In the genomic region with DNA sequence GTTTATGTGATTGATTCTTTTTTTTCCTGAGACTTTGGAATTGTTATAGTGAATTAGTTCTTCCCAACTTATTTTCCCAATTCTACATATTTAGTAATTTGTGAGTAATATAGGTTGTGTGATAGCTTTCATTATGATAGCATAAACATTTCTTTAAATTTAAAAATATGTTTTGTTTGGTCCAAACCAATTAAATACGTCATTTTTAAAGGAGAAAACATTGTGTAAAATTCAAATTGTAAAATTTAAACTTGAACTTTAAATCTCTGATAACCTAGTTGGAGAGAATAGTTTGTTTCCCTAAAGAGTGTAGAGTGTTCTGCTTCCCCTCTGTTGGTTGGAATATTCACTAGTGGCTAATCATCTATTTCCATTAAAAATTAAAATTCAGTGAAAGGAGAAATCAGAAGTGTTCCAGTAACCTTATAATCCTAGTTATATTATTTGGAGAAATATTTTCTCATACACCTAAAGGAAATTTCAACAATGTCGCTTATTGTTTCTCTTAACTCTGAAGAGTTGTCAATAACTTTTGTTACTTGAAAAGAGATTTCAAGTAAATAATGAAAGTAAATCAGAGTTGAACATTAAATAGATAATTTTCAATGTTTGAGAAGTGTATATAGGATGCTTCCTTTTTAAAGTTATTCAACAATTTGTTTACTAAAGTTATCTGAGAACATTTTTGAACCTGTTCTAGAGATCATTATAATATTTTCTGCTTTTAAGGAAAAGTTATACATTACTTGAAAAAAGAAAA, we compare ENCODE assay signal across 9 cellular contexts. TPM values are rescaled to one million over a fixed set of nuclear protein-coding genes. Genes with fewer than 3 reads are reported as not detected.
DNase-seq lines count a peak whose midpoint lies in the region; ATAC-seq, FAIRE-seq and TF ChIP-seq lines count a peak whose summit lies in the region.
"Had no signal": no experiment of that assay in that cellular context is flagged by ENCODE, and none has a peak within 500 bp of the region (broad histone marks: within the 10 kb centered on the region; RNA-seq: fewer than 3 reads in every experiment).

No MANE protein-coding gene starts in this region.

- H3K79me2 ChIP-seq in DND-41 (ENCODE audit: insufficient read depth, low read length), result peaks cover 99% of the 10 kb centered on the region
- H3K79me2 ChIP-seq in PC-3 (ENCODE audit: low read length), result peaks cover 97% of the 10 kb centered on the region
- H3K79me2 ChIP-seq in endothelial cell of umbilical vein (ENCODE audit: control insufficient read depth, insufficient read depth, low read length), result peaks cover 94% of the 10 kb centered on the region
- H3K79me2 ChIP-seq in parathyroid adenoma, result peaks cover 25% of the 10 kb centered on the region

- no TSS peak for BruUV-seq in PC-3 (replicated peaks; lab: Mats Ljungman, UMichigan)
- BruUV-seq in endothelial cell of umbilical vein (replicated peaks; lab: Mats Ljungman, UMichigan), result no TSS peak

- ATAC-seq in DND-41 (ENCODE audit: insufficient read depth, low read depth) (no peak), PC-3 (no peak), esophagus mucosa (no peak), GM18867 (IDR thresholded peaks at IDR 0.05; ENCODE audit: unreplicated experiment) (no peak)

- H3K9ac ChIP-seq in DND-41 (ENCODE audit: low read depth, low read length) (peak overlapping the region; percentile 98), PC-3 (ENCODE audit: low read length) (peak overlapping the region; percentile 96), endothelial cell of umbilical vein (replicated peaks; ENCODE audit: extremely low read depth, insufficient read depth, low read length) (peak overlapping the region; percentile 95), parathyroid adenoma (no peak overlapping the region)

- H3K4me3 ChIP-seq in DND-41 (ENCODE audit: low read depth in 1 of 2, low read length in 2 of 2), result peak overlapping the region; percentile 75 to 94; a peak in 3 of 4 replicates
- peak overlapping the region; percentile 87 for H3K4me3 ChIP-seq in PC-3 (ENCODE audit: low read length)
- H3K4me3 ChIP-seq in endothelial cell of umbilical vein (replicated peaks in 1 of 3; ENCODE audit: insufficient read depth in 1 of 3, low read depth in 1 of 3, low read length in 3 of 3), result peak overlapping the region in 1 of 3 experiments; percentile 99
- H3K4me3 ChIP-seq in parathyroid adenoma (ENCODE audit: low read depth, low read length), result peak overlapping the region; percentile 94

- H3K4me2 ChIP-seq in DND-41 (ENCODE audit: insufficient read depth, low read length), result peak overlapping the region; percentile 91
- peak overlapping the region; percentile 91 for H3K4me2 ChIP-seq in PC-3 (ENCODE audit: low read length)
- peak overlapping the region; percentile 100 for H3K4me2 ChIP-seq in endothelial cell of umbilical vein (ENCODE audit: insufficient read depth, low read length)
- peak overlapping the region; percentile 96 for H3K4me2 ChIP-seq in parathyroid adenoma (ENCODE audit: low read length)

- TF ChIP-seq POLR2A in endothelial cell of umbilical vein (IDR thresholded peaks at IDR 0.05; ENCODE audit: low read depth, low read length), result no peak

- dilution Hi-C loops in endothelial cell of umbilical vein (cut with MboI; ENCODE audit: extremely low pct_ligation_motif_present, low sequenced_read_pairs), result no loop called here

- intact Hi-C loops in PC-3 (cut with micrococcal nuclease) (loop anchor here (2.0 to 5.0 kb wide), 2 partner anchors 49 to 838 kb away; no protein-coding TSS in a partner anchor), endothelial cell of umbilical vein (cut with micrococcal nuclease) (loop anchor here (5.0 to 10.0 kb wide), 4 partner anchors 368 to 835 kb away; a partner anchor contains a TSS)

- POLR2A ChIA-PET in PC-3 (lab: Charles Lee; ENCODE audit: unreplicated experiment), result no interaction called here
- POLR2A ChIA-PET in endothelial cell of umbilical vein (lab: Charles Lee), result no interaction called here

- no peaks in the 10 kb centered on the region for H3K9me3 ChIP-seq in DND-41 (ENCODE audit: insufficient read depth, low read length, severe bottlenecking)
- no peaks in the 10 kb centered on the region for H3K9me3 ChIP-seq in PC-3 (ENCODE audit: low read length)
- no peaks in the 10 kb centered on the region for H3K9me3 ChIP-seq in endothelial cell of umbilical vein (replicated peaks; ENCODE audit: control insufficient read depth, insufficient read depth, low read length)
- no peaks in the 10 kb centered on the region for H3K9me3 ChIP-seq in parathyroid adenoma (ENCODE audit: control insufficient read depth, low read length)

- H4K20me1 ChIP-seq in DND-41 (ENCODE audit: insufficient read depth, low read length), result peaks cover 65% of the 10 kb centered on the region
- H4K20me1 ChIP-seq in PC-3 (ENCODE audit: low read length), result peaks cover 49% of the 10 kb centered on the region
- H4K20me1 ChIP-seq in endothelial cell of umbilical vein (replicated peaks; ENCODE audit: control insufficient read depth, extremely low read depth, insufficient read depth, low read length), result peaks cover 23% of the 10 kb centered on the region

- CTCF ChIA-PET in PC-3 (lab: Charles Lee) (no interaction called here), endothelial cell of umbilical vein (lab: Charles Lee) (interaction anchor here (0.9 to 2.6 kb wide), 4 partner anchors 9 to 126 kb away, joined by 3 to 7 read pairs (median 3); no protein-coding TSS in a partner anchor)

- H3K27ac ChIP-seq in DND-41 (ENCODE audit: low read length), result peak overlapping the region; percentile 94; the same call in 1 of the 2 replicates
- no peak overlapping the region for H3K27ac ChIP-seq in PC-3 (ENCODE audit: low read length)
- H3K27ac ChIP-seq in endothelial cell of umbilical vein (ENCODE audit: insufficient read depth, low read depth, low read length), result no peak overlapping the region
- H3K27ac ChIP-seq in parathyroid adenoma, result no peak overlapping the region

- H3K4me1 ChIP-seq in DND-41 (ENCODE audit: insufficient read depth, low read length) (peaks cover 47% of the 10 kb centered on the region), PC-3 (ENCODE audit: insufficient read depth, low read length) (peaks cover 31% of the 10 kb centered on the region), endothelial cell of umbilical vein (ENCODE audit: control insufficient read depth, extremely low read depth, insufficient read depth, low read length) (peaks cover 20% of the 10 kb centered on the region), parathyroid adenoma (peaks cover 6% of the 10 kb centered on the region)

- H3K36me3 ChIP-seq in DND-41 (ENCODE audit: insufficient read depth, low read length) (no peaks in the 10 kb centered on the region; the same call in 1 of the 2 replicates), PC-3 (ENCODE audit: low read depth, low read length) (no peaks in the 10 kb centered on the region), endothelial cell of umbilical vein (ENCODE audit: control insufficient read depth in 2 of 2, extremely low read depth in 1 of 2, insufficient read depth in 2 of 2, low read length in 2 of 2) (no peaks in the 10 kb centered on the region), parathyroid adenoma (ENCODE audit: control insufficient read depth, insufficient read depth, low read length) (no peaks in the 10 kb centered on the region)

- no peaks in the 10 kb centered on the region for H3K9me2 ChIP-seq in PC-3 (replicated peaks; ENCODE audit: low read length)

- H2AFZ ChIP-seq in DND-41 (ENCODE audit: low read depth, low read length) (no peak overlapping the region), PC-3 (ENCODE audit: low read length) (no peak overlapping the region), endothelial cell of umbilical vein (ENCODE audit: low read depth, low read length) (no peak overlapping the region), parathyroid adenoma (no peak overlapping the region)

- DNase-seq in DND-41, result no peak
- no peak for DNase-seq in PC-3
- DNase-seq in endothelial cell of umbilical vein (ENCODE audit: low read depth, low spot score), result no peak
- no peak for DNase-seq in NK-92 treated with Interleukin-12 subunit alpha and Interleukin-12 subunit beta, amount 100 ng/mL, for 24 hours (lab: John Stamatoyannopoulos, UW)
- DNase-seq in effector CD4-positive, alpha-beta T cell, result no peak
- DNase-seq: activated CD4-positive, alpha-beta T cell treated with anti-CD3 and anti-CD28 coated beads for 4 hours had no signal

- H3K27me3 ChIP-seq in DND-41 (ENCODE audit: insufficient read depth, low read length, poor library complexity), result no peaks in the 10 kb centered on the region
- H3K27me3 ChIP-seq in PC-3 (ENCODE audit: low read length), result no peaks in the 10 kb centered on the region
- no peaks in the 10 kb centered on the region for H3K27me3 ChIP-seq in endothelial cell of umbilical vein (ENCODE audit: control insufficient read depth in 2 of 2, insufficient read depth in 2 of 2, low read length in 2 of 2)
- H3K27me3 ChIP-seq in parathyroid adenoma (ENCODE audit: control insufficient read depth, insufficient read depth, low read length), result no peaks in the 10 kb centered on the region

- no peak for FAIRE-seq in endothelial cell of umbilical vein (lab: Jason Lieb, UNC)

- TF ChIP-seq CTCF in DND-41 (IDR thresholded peaks at IDR 0.05; ENCODE audit: borderline replicate concordance, extremely low read depth, low read length, poor library complexity, severe bottlenecking), result no peak
- no peak for TF ChIP-seq CTCF in PC-3 (conservative IDR thresholded peaks at IDR 0.05; ENCODE audit: low read depth, low read length)
- TF ChIP-seq CTCF in endothelial cell of umbilical vein (IDR thresholded peaks at IDR 0.05; ENCODE audit: extremely low read depth in 1 of 2, insufficient read depth in 1 of 2, low read depth in 1 of 2, low read length in 2 of 2), result no peak
- no peak for TF ChIP-seq CTCF in parathyroid adenoma (IDR thresholded peaks at IDR 0.05)

- no peaks in the 10 kb centered on the region for H3F3A ChIP-seq in PC-3 (ENCODE audit: low read length, unreplicated experiment)

- no peaks in the 10 kb centered on the region for H3K9me1 ChIP-seq in endothelial cell of umbilical vein (replicated peaks; ENCODE audit: control insufficient read depth, extremely low read depth, insufficient read depth, low read length)

TF ChIP-seq in endothelial cell of umbilical vein, 7 proteins besides CTCF, POLR2A, EP300 and RAD21 (continues in another document):
- TF ChIP-seq MYC (IDR thresholded peaks at IDR 0.05; ENCODE audit: low read depth, low read length) (no peak), POLR2AphosphoS5 (IDR thresholded peaks at IDR 0.05; ENCODE audit: insufficient read depth, low read depth, low read length) (no peak)

RNA-seq across cellular contexts. Expression of a gene that starts 2.9 kb away (rescaled TPM):
- total RNA-seq in PC-3 (2014; rRNA removed) (16.8 and 24.8 TPM in 2 replicates), endothelial cell of umbilical vein (43.1 and 50.7 TPM in 2 replicates), esophagus mucosa (36.1 TPM)
- polyA plus RNA-seq in endothelial cell of umbilical vein, result 15.5 and 17.8 TPM in 2 replicates
- 13.4 and 15.9 TPM in 2 replicates for polyA plus RNA-seq in endothelial cell of umbilical vein (2011; cell fraction: cytosol; rRNA removed)
- 45.7 and 47.7 TPM in 2 replicates for polyA plus RNA-seq in endothelial cell of umbilical vein (2011; cell fraction: nucleus; rRNA removed)
- polyA plus RNA-seq in endothelial cell of umbilical vein (2012), result 14.7 and 22.3 TPM in 2 replicates
- 119 and 146 TPM in 2 replicates for polyA minus RNA-seq in endothelial cell of umbilical vein
- polyA minus RNA-seq in endothelial cell of umbilical vein (2011; cell fraction: cytosol; rRNA and poly(A)+ RNA removed), result 60.9 TPM
- 215 and 311 TPM in 2 replicates for polyA minus RNA-seq in endothelial cell of umbilical vein (2011; cell fraction: nucleus; rRNA and poly(A)+ RNA removed)
